Comparison of ENCODE assay signal across 2 cellular contexts in genomic region chr13:108427355-108427754, GRCh38.
A peak's percentile ranks its signal among the peaks of the same experiment; 100 is the strongest.
TF ChIP-seq lines count a peak whose summit lies in the region.

No MANE protein-coding gene starts in this region.

TF ChIP-seq in K562, 482 proteins besides CTCF, POLR2A, EP300 and RAD21 (continued from another document):
- TF ChIP-seq PATZ1 (CRISPR knock-in tag; IDR thresholded peaks at IDR 0.05; ENCODE audit: borderline replicate concordance) (no peak), E2F6 (IDR thresholded peaks at IDR 0.05; ENCODE audit: borderline replicate concordance in 1 of 2, extremely low read depth in 1 of 2, insufficient read depth in 1 of 2, insufficient read length in 1 of 2, low read depth in 1 of 2, low read length in 1 of 2, poor library complexity in 1 of 2, severe bottlenecking in 1 of 2) (peak in 1 of 2 experiments; percentile 21), CBX3 (IDR thresholded peaks at IDR 0.05; ENCODE audit: borderline replicate concordance in 1 of 2, low read length in 2 of 2) (no peak), GTF2F1 (IDR thresholded peaks at IDR 0.05; ENCODE audit: low read depth, low read length) (no peak), NUFIP1 (IDR thresholded peaks at IDR 0.05; ENCODE audit: partially characterized antibody) (no peak)

TF ChIP-seq in WTC11, 78 proteins besides CTCF, POLR2A, EP300 and RAD21 (continued from another document):
- TF ChIP-seq ATF2 (CRISPR knock-in tag; IDR thresholded peaks at IDR 0.05; ENCODE audit: borderline replicate concordance, low read depth) (no peak), HMGA2 (CRISPR knock-in tag; IDR thresholded peaks at IDR 0.05) (no peak), GTF2I (CRISPR knock-in tag; conservative IDR thresholded peaks at IDR 0.05) (no peak), ATF1 (CRISPR knock-in tag; IDR thresholded peaks at IDR 0.05) (no peak), NFE2L1 (CRISPR knock-in tag; IDR thresholded peaks at IDR 0.05) (no peak), FOXP1 (CRISPR knock-in tag; IDR thresholded peaks at IDR 0.05; ENCODE audit: borderline replicate concordance) (no peak), NFYB (CRISPR knock-in tag; conservative IDR thresholded peaks at IDR 0.05; ENCODE audit: low read depth) (no peak), ATF3 (CRISPR knock-in tag; conservative IDR thresholded peaks at IDR 0.05) (no peak), ZNF423 (CRISPR knock-in tag; IDR thresholded peaks at IDR 0.05) (no peak), NFATC4 (CRISPR knock-in tag; IDR thresholded peaks at IDR 0.05) (no peak)
- TF ChIP-seq, protein P1, sequence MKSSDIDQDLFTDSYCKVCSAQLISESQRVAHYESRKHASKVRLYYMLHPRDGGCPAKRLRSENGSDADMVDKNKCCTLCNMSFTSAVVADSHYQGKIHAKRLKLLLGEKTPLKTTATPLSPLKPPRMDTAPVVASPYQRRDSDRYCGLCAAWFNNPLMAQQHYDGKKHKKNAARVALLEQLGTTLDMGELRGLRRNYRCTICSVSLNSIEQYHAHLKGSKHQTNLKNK (CRISPR knock-in tag; IDR thresholded peaks at IDR 0.05): no peak
